ENCODE assay signal across 20 cellular contexts in the genomic region with DNA sequence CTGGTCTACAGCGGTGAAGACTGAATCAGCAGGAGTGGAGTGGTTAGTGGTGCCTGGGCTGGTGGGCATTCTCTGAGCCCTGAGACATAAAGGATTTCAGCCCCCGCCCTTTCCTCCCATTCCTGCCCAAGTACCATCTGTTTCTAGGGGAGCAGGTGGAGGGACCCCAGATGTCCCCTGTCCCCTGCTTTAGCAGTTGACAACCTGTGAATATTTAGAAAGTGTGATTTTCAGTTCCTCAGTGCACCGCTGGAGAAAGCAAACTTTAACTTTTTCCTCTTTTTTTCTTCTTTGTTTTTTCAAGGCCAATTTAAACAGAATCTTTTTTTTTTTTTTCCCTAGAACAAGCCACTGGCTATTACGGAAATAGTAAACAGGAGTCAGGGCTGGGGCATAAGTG. TPM values are rescaled to one million over a fixed set of nuclear protein-coding genes. Genes with fewer than 3 reads are reported as not detected.
DNase-seq lines count a peak whose midpoint lies in the region; ATAC-seq, FAIRE-seq and TF ChIP-seq lines count a peak whose summit lies in the region.
"Had no signal": no experiment of that assay in that cellular context is flagged by ENCODE, and none has a peak within 500 bp of the region (broad histone marks: within the 10 kb centered on the region; RNA-seq: fewer than 3 reads in every experiment).

No MANE protein-coding gene starts in this region.

- TF ChIP-seq RAD21 in GM12878 (IDR thresholded peaks at IDR 0.05; ENCODE audit: insufficient read depth, low read depth, low read length): no peak

- H3K4me3 ChIP-seq in OCI-LY3 (ENCODE audit: low read length): no peak overlapping the region
- H3K4me3 ChIP-seq in GM12878: no peak overlapping the region
- H3K4me3 ChIP-seq: A549, HAP-1 had no signal

- no peak for FAIRE-seq in GM12878 (lab: Jason Lieb, UNC)
- FAIRE-seq: A549, D721Med, G401.6, GM19239, H1 had no signal

- RAD21 ChIA-PET in GM12878 (lab: Charles Lee; ENCODE audit: unreplicated experiment): no interaction called here

- H3K79me2 ChIP-seq in OCI-LY3 (ENCODE audit: low read length) (no peaks in the 10 kb centered on the region), GM12878 (ENCODE audit: control insufficient read depth, insufficient read depth, low read length) (no peaks in the 10 kb centered on the region)

- H3K36me3 ChIP-seq in OCI-LY3 (replicated peaks; ENCODE audit: low read depth, low read length) (no peaks in the 10 kb centered on the region), GM12878 (ENCODE audit: control insufficient read depth in 2 of 2, insufficient read depth in 2 of 2, low read length in 1 of 2) (no peaks in the 10 kb centered on the region)
- H3K36me3 ChIP-seq: HAP-1 had no signal

- TF ChIP-seq EP300 in GM12878 (IDR thresholded peaks at IDR 0.05; ENCODE audit: borderline replicate concordance in 1 of 2, control insufficient read depth in 1 of 2, low read depth in 2 of 2, low read length in 2 of 2): no peak

- BruUV-seq in GM12878 (replicated peaks; lab: Mats Ljungman, UMichigan): no TSS peak

- SMC1A ChIA-PET in GM12878 (lab: Charles Lee; ENCODE audit: uncharacterized antibody, unreplicated experiment): no interaction called here

- no peaks in the 10 kb centered on the region for H4K20me1 ChIP-seq in OCI-LY3 (ENCODE audit: insufficient read depth, low read length)
- H4K20me1 ChIP-seq in GM12878 (ENCODE audit: control insufficient read depth, insufficient read depth): no peaks in the 10 kb centered on the region

- no peak for TF ChIP-seq POLR2A in GM12878 (IDR thresholded peaks at IDR 0.05; ENCODE audit: low read depth, low read length)

- WGBS in GM12878 (ENCODE audit: insufficient coverage, insufficient replicate concordance, low lambda C conversion rate, missing lambda C conversion rate): 19% methylated on average over 4 of the region's 4 CpGs

- H3K4me1 ChIP-seq in OCI-LY3 (ENCODE audit: low read length) (peaks cover 13% of the 10 kb centered on the region), GM12878 (ENCODE audit: control insufficient read depth, insufficient read depth, low read length) (no peaks in the 10 kb centered on the region; the same call in 1 of the 2 replicates)
- H3K4me1 ChIP-seq: A549, Caco-2, HAP-1 had no signal

- intact Hi-C loops in GM12878 (cut with micrococcal nuclease; ENCODE audit: unreplicated experiment): no loop called here

- H3K27ac ChIP-seq in OCI-LY3 (ENCODE audit: low read length) (no peak overlapping the region), GM12878 (ENCODE audit: control insufficient read depth, insufficient read depth) (no peak overlapping the region)
- H3K27ac ChIP-seq: 22Rv1, A549, C4-2B had no signal

- H3K27me3 ChIP-seq in OCI-LY3 (ENCODE audit: low read depth, low read length) (peaks cover 26% of the 10 kb centered on the region), GM12878 (replicated peaks in 1 of 2; ENCODE audit: control insufficient read depth in 2 of 2, insufficient read depth in 2 of 2, low read length in 1 of 2) (peaks cover 2 to 3% of the 10 kb centered on the region in 2 experiments; a peak in 3 of 4 replicates)

- H2AFZ ChIP-seq in OCI-LY3 (ENCODE audit: low read depth, low read length): no peak overlapping the region
- no peak overlapping the region for H2AFZ ChIP-seq in GM12878 (ENCODE audit: control insufficient read depth, low read depth, low read length)

- H3K9me3 ChIP-seq in OCI-LY3 (ENCODE audit: insufficient read depth, low read length) (no peaks in the 10 kb centered on the region), GM12878 (replicated peaks; ENCODE audit: control insufficient read depth, insufficient read depth, low read length) (no peaks in the 10 kb centered on the region)
- H3K9me3 ChIP-seq: A549, Caco-2, HAP-1 had no signal

- in situ Hi-C loops in GM12878 (cut with MboI): no loop called here

- CTCF ChIA-PET in GM12878 (lab: Yijun Ruan, JAX): no interaction called here

- ATAC-seq in GM12878 (no peak), GM19023 (IDR thresholded peaks at IDR 0.05; ENCODE audit: unreplicated experiment) (no peak)

- DNase-seq in NCI-H82 (lab: John Stamatoyannopoulos, UW) (peak; percentile 12), NCI-H82 treated with DMSO at 0.1 percent for 48 hours (lab: John Stamatoyannopoulos, UW; ENCODE audit: unreplicated experiment) (no peak), GM12878 (ENCODE audit: low read depth, low spot score) (no peak), amniotic stem cell (lab: John Stamatoyannopoulos, UW) (no peak), midbrain (lab: John Stamatoyannopoulos, UW) (no peak)
- DNase-seq: AML-193; Caco-2; CD4-positive, alpha-beta T cell had no signal

- H3K4me2 ChIP-seq in OCI-LY3 (ENCODE audit: low read length) (peak overlapping the region; percentile 27; the same call in 1 of the 2 replicates), GM12878 (ENCODE audit: control insufficient read depth, insufficient read depth) (no peak overlapping the region)
- H3K4me2 ChIP-seq: A549 had no signal

- H3K9ac ChIP-seq in OCI-LY3 (ENCODE audit: low read length): no peak overlapping the region
- H3K9ac ChIP-seq in GM12878 (ENCODE audit: control insufficient read depth, insufficient read depth, low read length): no peak overlapping the region

- POLR2A ChIA-PET in GM12878 (lab: Charles Lee): no interaction called here

- TF ChIP-seq CTCF in OCI-LY3 (IDR thresholded peaks at IDR 0.05; ENCODE audit: low read depth, low read length) (no peak), GM12878 (IDR thresholded peaks at IDR 0.05 in 2 of 3, conservative IDR thresholded peaks at IDR 0.05 in 1 of 3; ENCODE audit: control insufficient read depth in 2 of 3, extremely low read depth in 1 of 3, insufficient read depth in 1 of 3, low read depth in 3 of 3, low read length in 3 of 3) (no peak)

TF ChIP-seq in GM12878, 131 proteins besides CTCF, POLR2A, EP300 and RAD21 (continues in another document):
- no peak for TF ChIP-seq ZSCAN29 (IDR thresholded peaks at IDR 0.05)
- TF ChIP-seq, protein P1, sequence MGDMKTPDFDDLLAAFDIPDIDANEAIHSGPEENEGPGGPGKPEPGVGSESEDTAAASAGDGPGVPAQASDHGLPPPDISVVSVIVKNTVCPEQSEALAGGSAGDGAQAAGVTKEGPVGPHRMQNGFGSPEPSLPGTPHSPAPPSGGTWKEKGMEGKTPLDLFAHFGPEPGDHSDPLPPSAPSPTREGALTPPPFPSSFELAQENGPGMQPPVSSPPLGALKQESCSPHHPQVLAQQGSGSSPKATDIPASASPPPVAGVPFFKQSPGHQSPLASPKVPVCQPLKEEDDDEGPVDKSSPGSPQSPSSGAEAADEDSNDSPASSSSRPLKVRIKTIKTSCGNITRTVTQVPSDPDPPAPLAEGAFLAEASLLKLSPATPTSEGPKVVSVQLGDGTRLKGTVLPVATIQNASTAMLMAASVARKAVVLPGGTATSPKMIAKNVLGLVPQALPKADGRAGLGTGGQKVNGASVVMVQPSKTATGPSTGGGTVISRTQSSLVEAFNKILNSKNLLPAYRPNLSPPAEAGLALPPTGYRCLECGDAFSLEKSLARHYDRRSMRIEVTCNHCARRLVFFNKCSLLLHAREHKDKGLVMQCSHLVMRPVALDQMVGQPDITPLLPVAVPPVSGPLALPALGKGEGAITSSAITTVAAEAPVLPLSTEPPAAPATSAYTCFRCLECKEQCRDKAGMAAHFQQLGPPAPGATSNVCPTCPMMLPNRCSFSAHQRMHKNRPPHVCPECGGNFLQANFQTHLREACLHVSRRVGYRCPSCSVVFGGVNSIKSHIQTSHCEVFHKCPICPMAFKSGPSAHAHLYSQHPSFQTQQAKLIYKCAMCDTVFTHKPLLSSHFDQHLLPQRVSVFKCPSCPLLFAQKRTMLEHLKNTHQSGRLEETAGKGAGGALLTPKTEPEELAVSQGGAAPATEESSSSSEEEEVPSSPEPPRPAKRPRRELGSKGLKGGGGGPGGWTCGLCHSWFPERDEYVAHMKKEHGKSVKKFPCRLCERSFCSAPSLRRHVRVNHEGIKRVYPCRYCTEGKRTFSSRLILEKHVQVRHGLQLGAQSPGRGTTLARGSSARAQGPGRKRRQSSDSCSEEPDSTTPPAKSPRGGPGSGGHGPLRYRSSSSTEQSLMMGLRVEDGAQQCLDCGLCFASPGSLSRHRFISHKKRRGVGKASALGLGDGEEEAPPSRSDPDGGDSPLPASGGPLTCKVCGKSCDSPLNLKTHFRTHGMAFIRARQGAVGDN (IDR thresholded peaks at IDR 0.05): no peak
- TF ChIP-seq TCF12 (IDR thresholded peaks at IDR 0.05; ENCODE audit: low read depth, low read length): peak; percentile 57; the same call in 1 of the 2 replicates

RNA-seq across cellular contexts. Expression of a gene that starts 50.2 kb away (rescaled TPM):
- 2.8 and 5.1 TPM in 2 replicates for total RNA-seq in GM12878 (2013; cell fraction: nucleolus; rRNA removed)
- total RNA-seq in GM12878 (2014; rRNA removed) (0.60 and 0.62 TPM in 2 replicates), GM12878 (2014; rRNA removed; fragmentation: Illumina TruSeq; extraction: Trizol) (0.89 and 1.5 TPM in 2 replicates), GM12878 (2021) (2.3 and 2.8 TPM in 2 replicates)
- polyA plus RNA-seq in GM12878 (2011; ENCODE audit: low read depth): 0.18 TPM
- polyA plus RNA-seq in GM12878 (2011; rRNA removed) (0.14 and 0.17 TPM in 2 replicates), GM12878 (2014; fragmentation: Illumina TruSeq; extraction: Trizol) (1.4 and 1.6 TPM in 2 replicates), GM12878 (2014; fragmentation: Nextera tagmentation; extraction: Ambion mirVana) (under 1 TPM; 0.21 to 0.47 TPM), GM12878 (2014; rRNA removed) (0.99 and 1.2 TPM in 2 replicates), GM12878 (2016; fragmentation: Nextera tagmentation; extraction: Ambion mirVana) (under 1 TPM; 0.37 to 0.54 TPM)
- polyA plus RNA-seq in GM12878 (2011; cell fraction: cytosol; rRNA removed): 0.13 TPM in 2 replicates
- polyA plus RNA-seq in GM12878 (2011; cell fraction: nucleus; rRNA removed): 0.12 and 0.25 TPM in 2 replicates
- 0.18 and 0.28 TPM in 2 replicates for polyA plus RNA-seq in GM12878 (2012)
- polyA minus RNA-seq in GM12878 (2011; rRNA and poly(A)+ RNA removed): 0.07 and 0.21 TPM in 2 replicates
- not detected in 2 replicates for polyA minus RNA-seq in GM12878 (2011; cell fraction: cytosol; rRNA and poly(A)+ RNA removed)
- 0.24 and 0.38 TPM in 2 replicates for polyA minus RNA-seq in GM12878 (2011; cell fraction: nucleus; rRNA and poly(A)+ RNA removed)
- total RNA-seq: Caco-2, HT-29 had no signal
- polyA plus RNA-seq: BJ had no signal
